Comparison of ENCODE assay signal across 1 cellular context in the genomic region with DNA sequence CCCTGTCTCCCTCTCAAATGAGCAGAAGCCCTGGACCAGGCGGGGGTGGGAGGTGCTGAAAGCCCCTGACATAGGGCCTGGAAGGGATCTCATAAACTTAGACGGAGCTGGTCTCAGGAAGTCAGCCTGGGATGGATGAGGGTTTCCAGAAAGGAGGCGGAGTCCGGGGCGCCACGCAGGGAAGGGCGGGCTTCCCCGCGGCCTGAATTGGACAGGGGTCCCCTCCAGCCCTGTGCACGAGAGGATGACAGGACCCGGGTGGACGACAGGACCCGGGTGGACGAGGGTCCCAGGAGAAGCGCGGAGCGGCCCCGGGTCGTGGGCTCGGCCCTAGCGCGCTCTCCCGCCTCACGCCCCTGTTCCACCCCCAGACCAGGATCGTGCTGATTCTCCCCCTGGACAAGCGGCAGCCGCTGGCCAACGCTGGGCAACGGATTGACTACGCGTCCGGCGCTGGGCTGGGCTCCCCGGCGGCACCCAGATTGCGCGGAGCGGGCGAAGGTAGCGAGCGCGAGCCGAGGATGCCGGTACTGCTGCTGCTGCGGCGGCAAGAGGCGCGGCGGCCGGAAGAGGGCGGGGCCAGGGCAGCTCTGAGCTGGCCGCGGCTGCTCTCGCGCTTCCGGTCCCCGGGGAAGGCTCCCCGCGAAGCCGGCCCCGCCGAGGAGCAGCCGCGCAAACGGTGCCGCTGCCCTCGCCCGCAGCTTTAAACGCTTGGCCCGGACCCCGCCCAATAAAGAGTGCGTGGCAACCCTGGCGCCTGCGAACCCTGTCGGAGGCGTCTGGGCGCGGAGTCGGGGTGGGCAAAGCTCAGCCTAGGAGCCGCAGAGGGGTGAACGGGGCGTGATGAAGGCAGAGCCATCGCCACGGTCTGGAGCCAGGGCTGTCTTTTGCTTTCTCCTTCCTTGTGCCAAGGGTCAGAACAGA.
TF ChIP-seq lines count a peak whose summit lies in the region.

No MANE protein-coding gene starts in this region.

TF ChIP-seq in HepG2, 621 proteins besides CTCF, POLR2A, EP300 and RAD21 (continued from another document):
- TF ChIP-seq SOX13 (IDR thresholded peaks at IDR 0.05): no peak
- TF ChIP-seq SOX13 (CRISPR knock-in tag; conservative IDR thresholded peaks at IDR 0.05 in 1 of 2, IDR thresholded peaks at IDR 0.05 in 1 of 2): no peak
- TF ChIP-seq, protein P1, sequence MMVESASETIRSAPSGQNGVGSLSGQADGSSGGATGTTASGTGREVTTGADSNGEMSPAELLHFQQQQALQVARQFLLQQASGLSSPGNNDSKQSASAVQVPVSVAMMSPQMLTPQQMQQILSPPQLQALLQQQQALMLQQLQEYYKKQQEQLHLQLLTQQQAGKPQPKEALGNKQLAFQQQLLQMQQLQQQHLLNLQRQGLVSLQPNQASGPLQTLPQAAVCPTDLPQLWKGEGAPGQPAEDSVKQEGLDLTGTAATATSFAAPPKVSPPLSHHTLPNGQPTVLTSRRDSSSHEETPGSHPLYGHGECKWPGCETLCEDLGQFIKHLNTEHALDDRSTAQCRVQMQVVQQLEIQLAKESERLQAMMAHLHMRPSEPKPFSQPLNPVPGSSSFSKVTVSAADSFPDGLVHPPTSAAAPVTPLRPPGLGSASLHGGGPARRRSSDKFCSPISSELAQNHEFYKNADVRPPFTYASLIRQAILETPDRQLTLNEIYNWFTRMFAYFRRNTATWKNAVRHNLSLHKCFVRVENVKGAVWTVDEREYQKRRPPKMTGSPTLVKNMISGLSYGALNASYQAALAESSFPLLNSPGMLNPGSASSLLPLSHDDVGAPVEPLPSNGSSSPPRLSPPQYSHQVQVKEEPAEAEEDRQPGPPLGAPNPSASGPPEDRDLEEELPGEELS (CRISPR knock-in tag; IDR thresholded peaks at IDR 0.05): peak; percentile 50; the same call in 1 of the 2 replicates
- TF ChIP-seq ZFAT (CRISPR knock-in tag; conservative IDR thresholded peaks at IDR 0.05): peak; percentile 79; the same call in 1 of the 2 replicates
- peak; percentile 76 for TF ChIP-seq HIVEP1 (CRISPR knock-in tag; IDR thresholded peaks at IDR 0.05)
- 0 out of 2 replicates have a peak, but pooled peaks have one; percentile 69 for TF ChIP-seq ZNF264 (CRISPR knock-in tag; IDR thresholded peaks at IDR 0.05)
- TF ChIP-seq ZNF644 (CRISPR knock-in tag; IDR thresholded peaks at IDR 0.05; ENCODE audit: low read depth): no peak
- TF ChIP-seq, protein P2, sequence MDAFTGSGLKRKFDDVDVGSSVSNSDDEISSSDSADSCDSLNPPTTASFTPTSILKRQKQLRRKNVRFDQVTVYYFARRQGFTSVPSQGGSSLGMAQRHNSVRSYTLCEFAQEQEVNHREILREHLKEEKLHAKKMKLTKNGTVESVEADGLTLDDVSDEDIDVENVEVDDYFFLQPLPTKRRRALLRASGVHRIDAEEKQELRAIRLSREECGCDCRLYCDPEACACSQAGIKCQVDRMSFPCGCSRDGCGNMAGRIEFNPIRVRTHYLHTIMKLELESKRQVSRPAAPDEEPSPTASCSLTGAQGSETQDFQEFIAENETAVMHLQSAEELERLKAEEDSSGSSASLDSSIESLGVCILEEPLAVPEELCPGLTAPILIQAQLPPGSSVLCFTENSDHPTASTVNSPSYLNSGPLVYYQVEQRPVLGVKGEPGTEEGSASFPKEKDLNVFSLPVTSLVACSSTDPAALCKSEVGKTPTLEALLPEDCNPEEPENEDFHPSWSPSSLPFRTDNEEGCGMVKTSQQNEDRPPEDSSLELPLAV (CRISPR knock-in tag; conservative IDR thresholded peaks at IDR 0.05; ENCODE audit: low read depth): no peak
- TF ChIP-seq, protein P3, sequence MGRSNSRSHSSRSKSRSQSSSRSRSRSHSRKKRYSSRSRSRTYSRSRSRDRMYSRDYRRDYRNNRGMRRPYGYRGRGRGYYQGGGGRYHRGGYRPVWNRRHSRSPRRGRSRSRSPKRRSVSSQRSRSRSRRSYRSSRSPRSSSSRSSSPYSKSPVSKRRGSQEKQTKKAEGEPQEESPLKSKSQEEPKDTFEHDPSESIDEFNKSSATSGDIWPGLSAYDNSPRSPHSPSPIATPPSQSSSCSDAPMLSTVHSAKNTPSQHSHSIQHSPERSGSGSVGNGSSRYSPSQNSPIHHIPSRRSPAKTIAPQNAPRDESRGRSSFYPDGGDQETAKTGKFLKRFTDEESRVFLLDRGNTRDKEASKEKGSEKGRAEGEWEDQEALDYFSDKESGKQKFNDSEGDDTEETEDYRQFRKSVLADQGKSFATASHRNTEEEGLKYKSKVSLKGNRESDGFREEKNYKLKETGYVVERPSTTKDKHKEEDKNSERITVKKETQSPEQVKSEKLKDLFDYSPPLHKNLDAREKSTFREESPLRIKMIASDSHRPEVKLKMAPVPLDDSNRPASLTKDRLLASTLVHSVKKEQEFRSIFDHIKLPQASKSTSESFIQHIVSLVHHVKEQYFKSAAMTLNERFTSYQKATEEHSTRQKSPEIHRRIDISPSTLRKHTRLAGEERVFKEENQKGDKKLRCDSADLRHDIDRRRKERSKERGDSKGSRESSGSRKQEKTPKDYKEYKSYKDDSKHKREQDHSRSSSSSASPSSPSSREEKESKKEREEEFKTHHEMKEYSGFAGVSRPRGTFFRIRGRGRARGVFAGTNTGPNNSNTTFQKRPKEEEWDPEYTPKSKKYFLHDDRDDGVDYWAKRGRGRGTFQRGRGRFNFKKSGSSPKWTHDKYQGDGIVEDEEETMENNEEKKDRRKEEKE (IDR thresholded peaks at IDR 0.05): no peak
- TF ChIP-seq RARG (CRISPR knock-in tag; IDR thresholded peaks at IDR 0.05; ENCODE audit: low read depth): no peak; the same call in 1 of the 2 replicates
- peak; percentile 79; the same call in 1 of the 2 replicates for TF ChIP-seq ZNF225 (CRISPR knock-in tag; IDR thresholded peaks at IDR 0.05)
- TF ChIP-seq FOXA3 (CRISPR knock-in tag; IDR thresholded peaks at IDR 0.05): peak; percentile 44
- TF ChIP-seq ZNF30 (CRISPR knock-in tag; IDR thresholded peaks at IDR 0.05): no peak
- peak; percentile 96 for TF ChIP-seq ZNF709 (CRISPR knock-in tag; IDR thresholded peaks at IDR 0.05)
- peak; percentile 89; the same call in 1 of the 2 replicates for TF ChIP-seq ZNF776 (CRISPR knock-in tag; IDR thresholded peaks at IDR 0.05)
- TF ChIP-seq, protein P4, sequence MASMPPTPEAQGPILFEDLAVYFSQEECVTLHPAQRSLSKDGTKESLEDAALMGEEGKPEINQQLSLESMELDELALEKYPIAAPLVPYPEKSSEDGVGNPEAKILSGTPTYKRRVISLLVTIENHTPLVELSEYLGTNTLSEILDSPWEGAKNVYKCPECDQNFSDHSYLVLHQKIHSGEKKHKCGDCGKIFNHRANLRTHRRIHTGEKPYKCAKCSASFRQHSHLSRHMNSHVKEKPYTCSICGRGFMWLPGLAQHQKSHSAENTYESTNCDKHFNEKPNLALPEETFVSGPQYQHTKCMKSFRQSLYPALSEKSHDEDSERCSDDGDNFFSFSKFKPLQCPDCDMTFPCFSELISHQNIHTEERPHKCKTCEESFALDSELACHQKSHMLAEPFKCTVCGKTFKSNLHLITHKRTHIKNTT (CRISPR knock-in tag; IDR thresholded peaks at IDR 0.05): no peak
- TF ChIP-seq, protein P5, sequence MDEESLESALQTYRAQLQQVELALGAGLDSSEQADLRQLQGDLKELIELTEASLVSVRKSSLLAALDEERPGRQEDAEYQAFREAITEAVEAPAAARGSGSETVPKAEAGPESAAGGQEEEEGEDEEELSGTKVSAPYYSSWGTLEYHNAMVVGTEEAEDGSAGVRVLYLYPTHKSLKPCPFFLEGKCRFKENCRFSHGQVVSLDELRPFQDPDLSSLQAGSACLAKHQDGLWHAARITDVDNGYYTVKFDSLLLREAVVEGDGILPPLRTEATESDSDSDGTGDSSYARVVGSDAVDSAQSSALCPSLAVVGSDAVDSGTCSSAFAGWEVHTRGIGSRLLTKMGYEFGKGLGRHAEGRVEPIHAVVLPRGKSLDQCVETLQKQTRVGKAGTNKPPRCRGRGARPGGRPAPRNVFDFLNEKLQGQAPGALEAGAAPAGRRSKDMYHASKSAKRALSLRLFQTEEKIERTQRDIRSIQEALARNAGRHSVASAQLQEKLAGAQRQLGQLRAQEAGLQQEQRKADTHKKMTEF (CRISPR knock-in tag; IDR thresholded peaks at IDR 0.05): peak; percentile 98
- no peak for TF ChIP-seq HMG20B (CRISPR knock-in tag; conservative IDR thresholded peaks at IDR 0.05)
- TF ChIP-seq, protein P6, sequence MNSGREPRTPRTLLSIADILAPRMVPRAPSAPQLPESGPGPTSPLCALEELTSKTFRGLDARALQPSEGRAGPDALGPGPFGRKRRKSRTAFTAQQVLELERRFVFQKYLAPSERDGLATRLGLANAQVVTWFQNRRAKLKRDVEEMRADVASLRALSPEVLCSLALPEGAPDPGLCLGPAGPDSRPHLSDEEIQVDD (CRISPR knock-in tag; IDR thresholded peaks at IDR 0.05; ENCODE audit: borderline replicate concordance): peak; percentile 43; the same call in 1 of the 2 replicates
- TF ChIP-seq, protein P7, sequence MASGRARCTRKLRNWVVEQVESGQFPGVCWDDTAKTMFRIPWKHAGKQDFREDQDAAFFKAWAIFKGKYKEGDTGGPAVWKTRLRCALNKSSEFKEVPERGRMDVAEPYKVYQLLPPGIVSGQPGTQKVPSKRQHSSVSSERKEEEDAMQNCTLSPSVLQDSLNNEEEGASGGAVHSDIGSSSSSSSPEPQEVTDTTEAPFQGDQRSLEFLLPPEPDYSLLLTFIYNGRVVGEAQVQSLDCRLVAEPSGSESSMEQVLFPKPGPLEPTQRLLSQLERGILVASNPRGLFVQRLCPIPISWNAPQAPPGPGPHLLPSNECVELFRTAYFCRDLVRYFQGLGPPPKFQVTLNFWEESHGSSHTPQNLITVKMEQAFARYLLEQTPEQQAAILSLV (CRISPR knock-in tag; IDR thresholded peaks at IDR 0.05; ENCODE audit: borderline replicate concordance): peak; percentile 80; the same call in 1 of the 2 replicates
- no peak; the same call in 1 of the 2 replicates for TF ChIP-seq ISX (CRISPR knock-in tag; conservative IDR thresholded peaks at IDR 0.05)
- no peak for TF ChIP-seq SMAD9 (CRISPR knock-in tag; IDR thresholded peaks at IDR 0.05)
